1 cellular context compared by ENCODE assay signal in the genomic region with DNA sequence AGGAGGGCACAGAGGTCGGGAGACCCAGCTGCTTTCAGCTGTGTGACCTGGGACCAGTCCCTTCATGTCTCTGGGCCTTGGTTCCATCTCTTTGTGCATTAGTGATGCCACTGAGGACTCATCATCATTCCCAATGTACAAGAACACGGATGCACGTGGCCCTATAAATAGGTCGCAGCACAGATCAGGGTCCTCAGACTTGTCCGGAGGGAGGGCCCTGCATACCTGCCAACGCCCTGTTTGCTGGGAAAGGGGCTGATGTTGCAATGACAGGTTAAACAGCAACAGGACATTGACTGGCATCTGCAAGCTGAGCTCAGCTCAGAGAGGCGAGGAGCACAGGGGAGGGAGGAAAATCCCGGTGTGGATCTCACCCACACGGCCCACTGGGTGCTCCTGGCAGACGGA.
TF ChIP-seq lines count a peak whose summit lies in the region.

No MANE protein-coding gene starts in this region.

TF ChIP-seq in HepG2, 621 proteins besides CTCF, POLR2A, EP300 and RAD21 (continued from another document and continues in another):
- peak; percentile 93 for TF ChIP-seq MXD4 (CRISPR knock-in tag; IDR thresholded peaks at IDR 0.05)
- TF ChIP-seq ZFX (CRISPR knock-in tag; IDR thresholded peaks at IDR 0.05; ENCODE audit: low read depth), result peak; percentile 69
- peak; percentile 86 for TF ChIP-seq CREM (IDR thresholded peaks at IDR 0.05)
- TF ChIP-seq CREM (CRISPR knock-in tag; IDR thresholded peaks at IDR 0.05), result no peak
- TF ChIP-seq HDAC6 (IDR thresholded peaks at IDR 0.05; ENCODE audit: low read depth, low read length), result no peak
- no peak for TF ChIP-seq HNRNPK (IDR thresholded peaks at IDR 0.05; ENCODE audit: low read depth, low read length, poor library complexity, severe bottlenecking)
- no peak for TF ChIP-seq ZNF713 (CRISPR knock-in tag; IDR thresholded peaks at IDR 0.05)
- TF ChIP-seq ZFP90 (CRISPR knock-in tag; IDR thresholded peaks at IDR 0.05; ENCODE audit: borderline replicate concordance), result no peak
- TF ChIP-seq, protein P1, sequence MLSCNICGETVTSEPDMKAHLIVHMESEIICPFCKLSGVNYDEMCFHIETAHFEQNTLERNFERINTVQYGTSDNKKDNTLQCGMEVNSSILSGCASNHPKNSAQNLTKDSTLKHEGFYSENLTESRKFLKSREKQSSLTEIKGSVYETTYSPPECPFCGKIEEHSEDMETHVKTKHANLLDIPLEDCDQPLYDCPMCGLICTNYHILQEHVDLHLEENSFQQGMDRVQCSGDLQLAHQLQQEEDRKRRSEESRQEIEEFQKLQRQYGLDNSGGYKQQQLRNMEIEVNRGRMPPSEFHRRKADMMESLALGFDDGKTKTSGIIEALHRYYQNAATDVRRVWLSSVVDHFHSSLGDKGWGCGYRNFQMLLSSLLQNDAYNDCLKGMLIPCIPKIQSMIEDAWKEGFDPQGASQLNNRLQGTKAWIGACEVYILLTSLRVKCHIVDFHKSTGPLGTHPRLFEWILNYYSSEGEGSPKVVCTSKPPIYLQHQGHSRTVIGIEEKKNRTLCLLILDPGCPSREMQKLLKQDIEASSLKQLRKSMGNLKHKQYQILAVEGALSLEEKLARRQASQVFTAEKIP (CRISPR knock-in tag; IDR thresholded peaks at IDR 0.05; ENCODE audit: borderline replicate concordance), result no peak
- TF ChIP-seq RBAK (CRISPR knock-in tag; IDR thresholded peaks at IDR 0.05), result peak; percentile 65; the same call in 1 of the 2 replicates
- TF ChIP-seq ZNF224 (CRISPR knock-in tag; IDR thresholded peaks at IDR 0.05), result 0 out of 2 replicates have a peak, but pooled peaks have one; percentile 90
- TF ChIP-seq ETV5 (CRISPR knock-in tag; IDR thresholded peaks at IDR 0.05; ENCODE audit: borderline replicate concordance), result peak; percentile 93
- peak; percentile 99 for TF ChIP-seq NFKBIZ (CRISPR knock-in tag; IDR thresholded peaks at IDR 0.05)
- TF ChIP-seq ZBTB38 (CRISPR knock-in tag; IDR thresholded peaks at IDR 0.05), result peak; percentile 83
- peak; percentile 99 for TF ChIP-seq CBX5 (CRISPR knock-in tag; IDR thresholded peaks at IDR 0.05; ENCODE audit: borderline replicate concordance)
- TF ChIP-seq TBL1XR1 (IDR thresholded peaks at IDR 0.05; ENCODE audit: borderline replicate concordance, low read length, partially characterized antibody), result peak; percentile 79
- TF ChIP-seq, protein P2, sequence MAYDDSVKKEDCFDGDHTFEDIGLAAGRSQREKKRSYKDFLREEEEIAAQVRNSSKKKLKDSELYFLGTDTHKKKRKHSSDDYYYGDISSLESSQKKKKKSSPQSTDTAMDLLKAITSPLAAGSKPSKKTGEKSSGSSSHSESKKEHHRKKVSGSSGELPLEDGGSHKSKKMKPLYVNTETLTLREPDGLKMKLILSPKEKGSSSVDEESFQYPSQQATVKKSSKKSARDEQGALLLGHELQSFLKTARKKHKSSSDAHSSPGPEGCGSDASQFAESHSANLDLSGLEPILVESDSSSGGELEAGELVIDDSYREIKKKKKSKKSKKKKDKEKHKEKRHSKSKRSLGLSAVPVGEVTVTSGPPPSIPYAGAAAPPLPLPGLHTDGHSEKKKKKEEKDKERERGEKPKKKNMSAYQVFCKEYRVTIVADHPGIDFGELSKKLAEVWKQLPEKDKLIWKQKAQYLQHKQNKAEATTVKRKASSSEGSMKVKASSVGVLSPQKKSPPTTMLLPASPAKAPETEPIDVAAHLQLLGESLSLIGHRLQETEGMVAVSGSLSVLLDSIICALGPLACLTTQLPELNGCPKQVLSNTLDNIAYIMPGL (CRISPR knock-in tag; IDR thresholded peaks at IDR 0.05; ENCODE audit: borderline replicate concordance in 1 of 2, low read depth in 1 of 2), result peak; percentile 70 to 77; a peak in 2 of 4 replicates
- peak; percentile 99 for TF ChIP-seq SALL1 (CRISPR knock-in tag; IDR thresholded peaks at IDR 0.05)
- TF ChIP-seq, protein P3, sequence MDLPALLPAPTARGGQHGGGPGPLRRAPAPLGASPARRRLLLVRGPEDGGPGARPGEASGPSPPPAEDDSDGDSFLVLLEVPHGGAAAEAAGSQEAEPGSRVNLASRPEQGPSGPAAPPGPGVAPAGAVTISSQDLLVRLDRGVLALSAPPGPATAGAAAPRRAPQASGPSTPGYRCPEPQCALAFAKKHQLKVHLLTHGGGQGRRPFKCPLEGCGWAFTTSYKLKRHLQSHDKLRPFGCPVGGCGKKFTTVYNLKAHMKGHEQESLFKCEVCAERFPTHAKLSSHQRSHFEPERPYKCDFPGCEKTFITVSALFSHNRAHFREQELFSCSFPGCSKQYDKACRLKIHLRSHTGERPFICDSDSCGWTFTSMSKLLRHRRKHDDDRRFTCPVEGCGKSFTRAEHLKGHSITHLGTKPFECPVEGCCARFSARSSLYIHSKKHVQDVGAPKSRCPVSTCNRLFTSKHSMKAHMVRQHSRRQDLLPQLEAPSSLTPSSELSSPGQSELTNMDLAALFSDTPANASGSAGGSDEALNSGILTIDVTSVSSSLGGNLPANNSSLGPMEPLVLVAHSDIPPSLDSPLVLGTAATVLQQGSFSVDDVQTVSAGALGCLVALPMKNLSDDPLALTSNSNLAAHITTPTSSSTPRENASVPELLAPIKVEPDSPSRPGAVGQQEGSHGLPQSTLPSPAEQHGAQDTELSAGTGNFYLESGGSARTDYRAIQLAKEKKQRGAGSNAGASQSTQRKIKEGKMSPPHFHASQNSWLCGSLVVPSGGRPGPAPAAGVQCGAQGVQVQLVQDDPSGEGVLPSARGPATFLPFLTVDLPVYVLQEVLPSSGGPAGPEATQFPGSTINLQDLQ (CRISPR knock-in tag; IDR thresholded peaks at IDR 0.05), result 0 out of 2 replicates have a peak, but pooled peaks have one; percentile 37
- TF ChIP-seq ZNF101 (CRISPR knock-in tag; IDR thresholded peaks at IDR 0.05; ENCODE audit: borderline replicate concordance, low read depth), result peak; percentile 58; the same call in 1 of the 2 replicates
- no peak for TF ChIP-seq ASH2L (IDR thresholded peaks at IDR 0.05; ENCODE audit: insufficient read length, low read depth, low read length)
- TF ChIP-seq ZNF607 (CRISPR knock-in tag; IDR thresholded peaks at IDR 0.05; ENCODE audit: borderline replicate concordance), result peak; percentile 97
- TF ChIP-seq ZNF841 (CRISPR knock-in tag; IDR thresholded peaks at IDR 0.05; ENCODE audit: borderline replicate concordance), result no peak
- TF ChIP-seq ATAD3A (CRISPR knock-in tag; IDR thresholded peaks at IDR 0.05), result no peak
- TF ChIP-seq, protein P4, sequence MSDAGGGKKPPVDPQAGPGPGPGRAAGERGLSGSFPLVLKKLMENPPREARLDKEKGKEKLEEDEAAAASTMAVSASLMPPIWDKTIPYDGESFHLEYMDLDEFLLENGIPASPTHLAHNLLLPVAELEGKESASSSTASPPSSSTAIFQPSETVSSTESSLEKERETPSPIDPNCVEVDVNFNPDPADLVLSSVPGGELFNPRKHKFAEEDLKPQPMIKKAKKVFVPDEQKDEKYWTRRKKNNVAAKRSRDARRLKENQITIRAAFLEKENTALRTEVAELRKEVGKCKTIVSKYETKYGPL (CRISPR knock-in tag; IDR thresholded peaks at IDR 0.05), result no peak
- no peak; the same call in 1 of the 2 replicates for TF ChIP-seq SUZ12 (IDR thresholded peaks at IDR 0.05; ENCODE audit: low read depth, low read length)
- peak; percentile 86; the same call in 1 of the 2 replicates for TF ChIP-seq ZNF709 (CRISPR knock-in tag; IDR thresholded peaks at IDR 0.05)
- TF ChIP-seq HIVEP1 (CRISPR knock-in tag; IDR thresholded peaks at IDR 0.05), result peak; percentile 84
- TF ChIP-seq, protein P5, sequence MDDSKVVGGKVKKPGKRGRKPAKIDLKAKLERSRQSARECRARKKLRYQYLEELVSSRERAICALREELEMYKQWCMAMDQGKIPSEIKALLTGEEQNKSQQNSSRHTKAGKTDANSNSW (CRISPR knock-in tag; IDR thresholded peaks at IDR 0.05; ENCODE audit: borderline replicate concordance), result no peak
- TF ChIP-seq NFATC3 (CRISPR knock-in tag; IDR thresholded peaks at IDR 0.05), result peak; percentile 94; the same call in 1 of the 2 replicates
- TF ChIP-seq THYN1 (CRISPR knock-in tag; IDR thresholded peaks at IDR 0.05; ENCODE audit: borderline replicate concordance, low read depth), result peak; percentile 92; the same call in 1 of the 2 replicates
- TF ChIP-seq ZBTB7A (CRISPR knock-in tag; IDR thresholded peaks at IDR 0.05), result peak; percentile 96
- peak; percentile 56 for TF ChIP-seq KAT7 (CRISPR knock-in tag; IDR thresholded peaks at IDR 0.05; ENCODE audit: borderline replicate concordance)
- TF ChIP-seq, protein P6, sequence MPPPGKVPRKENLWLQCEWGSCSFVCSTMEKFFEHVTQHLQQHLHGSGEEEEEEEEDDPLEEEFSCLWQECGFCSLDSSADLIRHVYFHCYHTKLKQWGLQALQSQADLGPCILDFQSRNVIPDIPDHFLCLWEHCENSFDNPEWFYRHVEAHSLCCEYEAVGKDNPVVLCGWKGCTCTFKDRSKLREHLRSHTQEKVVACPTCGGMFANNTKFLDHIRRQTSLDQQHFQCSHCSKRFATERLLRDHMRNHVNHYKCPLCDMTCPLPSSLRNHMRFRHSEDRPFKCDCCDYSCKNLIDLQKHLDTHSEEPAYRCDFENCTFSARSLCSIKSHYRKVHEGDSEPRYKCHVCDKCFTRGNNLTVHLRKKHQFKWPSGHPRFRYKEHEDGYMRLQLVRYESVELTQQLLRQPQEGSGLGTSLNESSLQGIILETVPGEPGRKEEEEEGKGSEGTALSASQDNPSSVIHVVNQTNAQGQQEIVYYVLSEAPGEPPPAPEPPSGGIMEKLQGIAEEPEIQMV (CRISPR knock-in tag; IDR thresholded peaks at IDR 0.05; ENCODE audit: low read depth), result peak; percentile 87; the same call in 1 of the 2 replicates
- TF ChIP-seq, protein P7, sequence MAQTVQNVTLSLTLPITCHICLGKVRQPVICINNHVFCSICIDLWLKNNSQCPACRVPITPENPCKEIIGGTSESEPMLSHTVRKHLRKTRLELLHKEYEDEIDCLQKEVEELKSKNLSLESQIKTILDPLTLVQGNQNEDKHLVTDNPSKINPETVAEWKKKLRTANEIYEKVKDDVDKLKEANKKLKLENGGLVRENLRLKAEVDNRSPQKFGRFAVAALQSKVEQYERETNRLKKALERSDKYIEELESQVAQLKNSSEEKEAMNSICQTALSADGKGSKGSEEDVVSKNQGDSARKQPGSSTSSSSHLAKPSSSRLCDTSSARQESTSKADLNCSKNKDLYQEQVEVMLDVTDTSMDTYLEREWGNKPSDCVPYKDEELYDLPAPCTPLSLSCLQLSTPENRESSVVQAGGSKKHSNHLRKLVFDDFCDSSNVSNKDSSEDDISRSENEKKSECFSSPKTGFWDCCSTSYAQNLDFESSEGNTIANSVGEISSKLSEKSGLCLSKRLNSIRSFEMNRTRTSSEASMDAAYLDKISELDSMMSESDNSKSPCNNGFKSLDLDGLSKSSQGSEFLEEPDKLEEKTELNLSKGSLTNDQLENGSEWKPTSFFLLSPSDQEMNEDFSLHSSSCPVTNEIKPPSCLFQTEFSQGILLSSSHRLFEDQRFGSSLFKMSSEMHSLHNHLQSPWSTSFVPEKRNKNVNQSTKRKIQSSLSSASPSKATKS (CRISPR knock-in tag; IDR thresholded peaks at IDR 0.05), result peak; percentile 79
- TF ChIP-seq SKI (IDR thresholded peaks at IDR 0.05; ENCODE audit: partially characterized antibody), result peak; percentile 70
- TF ChIP-seq, protein P8, sequence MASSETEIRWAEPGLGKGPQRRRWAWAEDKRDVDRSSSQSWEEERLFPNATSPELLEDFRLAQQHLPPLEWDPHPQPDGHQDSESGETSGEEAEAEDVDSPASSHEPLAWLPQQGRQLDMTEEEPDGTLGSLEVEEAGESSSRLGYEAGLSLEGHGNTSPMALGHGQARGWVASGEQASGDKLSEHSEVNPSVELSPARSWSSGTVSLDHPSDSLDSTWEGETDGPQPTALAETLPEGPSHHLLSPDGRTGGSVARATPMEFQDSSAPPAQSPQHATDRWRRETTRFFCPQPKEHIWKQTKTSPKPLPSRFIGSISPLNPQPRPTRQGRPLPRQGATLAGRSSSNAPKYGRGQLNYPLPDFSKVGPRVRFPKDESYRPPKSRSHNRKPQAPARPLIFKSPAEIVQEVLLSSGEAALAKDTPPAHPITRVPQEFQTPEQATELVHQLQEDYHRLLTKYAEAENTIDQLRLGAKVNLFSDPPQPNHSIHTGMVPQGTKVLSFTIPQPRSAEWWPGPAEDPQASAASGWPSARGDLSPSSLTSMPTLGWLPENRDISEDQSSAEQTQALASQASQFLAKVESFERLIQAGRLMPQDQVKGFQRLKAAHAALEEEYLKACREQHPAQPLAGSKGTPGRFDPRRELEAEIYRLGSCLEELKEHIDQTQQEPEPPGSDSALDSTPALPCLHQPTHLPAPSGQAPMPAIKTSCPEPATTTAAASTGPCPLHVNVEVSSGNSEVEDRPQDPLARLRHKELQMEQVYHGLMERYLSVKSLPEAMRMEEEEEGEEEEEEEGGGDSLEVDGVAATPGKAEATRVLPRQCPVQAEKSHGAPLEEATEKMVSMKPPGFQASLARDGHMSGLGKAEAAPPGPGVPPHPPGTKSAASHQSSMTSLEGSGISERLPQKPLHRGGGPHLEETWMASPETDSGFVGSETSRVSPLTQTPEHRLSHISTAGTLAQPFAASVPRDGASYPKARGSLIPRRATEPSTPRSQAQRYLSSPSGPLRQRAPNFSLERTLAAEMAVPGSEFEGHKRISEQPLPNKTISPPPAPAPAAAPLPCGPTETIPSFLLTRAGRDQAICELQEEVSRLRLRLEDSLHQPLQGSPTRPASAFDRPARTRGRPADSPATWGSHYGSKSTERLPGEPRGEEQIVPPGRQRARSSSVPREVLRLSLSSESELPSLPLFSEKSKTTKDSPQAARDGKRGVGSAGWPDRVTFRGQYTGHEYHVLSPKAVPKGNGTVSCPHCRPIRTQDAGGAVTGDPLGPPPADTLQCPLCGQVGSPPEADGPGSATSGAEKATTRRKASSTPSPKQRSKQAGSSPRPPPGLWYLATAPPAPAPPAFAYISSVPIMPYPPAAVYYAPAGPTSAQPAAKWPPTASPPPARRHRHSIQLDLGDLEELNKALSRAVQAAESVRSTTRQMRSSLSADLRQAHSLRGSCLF (CRISPR knock-in tag; IDR thresholded peaks at IDR 0.05; ENCODE audit: borderline replicate concordance), result no peak
- TF ChIP-seq ZNF12 (CRISPR knock-in tag; IDR thresholded peaks at IDR 0.05), result peak; percentile 94
- peak; percentile 99 for TF ChIP-seq KDM6A (CRISPR knock-in tag; IDR thresholded peaks at IDR 0.05; ENCODE audit: low read depth)
- TF ChIP-seq ZNF792 (CRISPR knock-in tag; IDR thresholded peaks at IDR 0.05), result peak; percentile 99
- TF ChIP-seq, protein P9, sequence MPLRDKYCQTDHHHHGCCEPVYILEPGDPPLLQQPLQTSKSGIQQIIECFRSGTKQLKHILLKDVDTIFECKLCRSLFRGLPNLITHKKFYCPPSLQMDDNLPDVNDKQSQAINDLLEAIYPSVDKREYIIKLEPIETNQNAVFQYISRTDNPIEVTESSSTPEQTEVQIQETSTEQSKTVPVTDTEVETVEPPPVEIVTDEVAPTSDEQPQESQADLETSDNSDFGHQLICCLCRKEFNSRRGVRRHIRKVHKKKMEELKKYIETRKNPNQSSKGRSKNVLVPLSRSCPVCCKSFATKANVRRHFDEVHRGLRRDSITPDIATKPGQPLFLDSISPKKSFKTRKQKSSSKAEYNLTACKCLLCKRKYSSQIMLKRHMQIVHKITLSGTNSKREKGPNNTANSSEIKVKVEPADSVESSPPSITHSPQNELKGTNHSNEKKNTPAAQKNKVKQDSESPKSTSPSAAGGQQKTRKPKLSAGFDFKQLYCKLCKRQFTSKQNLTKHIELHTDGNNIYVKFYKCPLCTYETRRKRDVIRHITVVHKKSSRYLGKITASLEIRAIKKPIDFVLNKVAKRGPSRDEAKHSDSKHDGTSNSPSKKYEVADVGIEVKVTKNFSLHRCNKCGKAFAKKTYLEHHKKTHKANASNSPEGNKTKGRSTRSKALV (CRISPR knock-in tag; IDR thresholded peaks at IDR 0.05), result no peak
- TF ChIP-seq HDAC1 (CRISPR knock-in tag; IDR thresholded peaks at IDR 0.05), result peak; percentile 99
- TF ChIP-seq NFYB (CRISPR knock-in tag; IDR thresholded peaks at IDR 0.05), result peak; percentile 73; the same call in 1 of the 2 replicates
- no peak for TF ChIP-seq FOXA1 (IDR thresholded peaks at IDR 0.05)
- TF ChIP-seq FOXA1 (CRISPR knock-in tag; IDR thresholded peaks at IDR 0.05), result peak; percentile 96
- no peak for TF ChIP-seq PCBP2 (optimal IDR thresholded peaks at IDR 0.05; ENCODE audit: low read depth, low read length, poor library complexity, severe bottlenecking)
